ENCODE assay signal across 10 cellular contexts in the genomic region with DNA sequence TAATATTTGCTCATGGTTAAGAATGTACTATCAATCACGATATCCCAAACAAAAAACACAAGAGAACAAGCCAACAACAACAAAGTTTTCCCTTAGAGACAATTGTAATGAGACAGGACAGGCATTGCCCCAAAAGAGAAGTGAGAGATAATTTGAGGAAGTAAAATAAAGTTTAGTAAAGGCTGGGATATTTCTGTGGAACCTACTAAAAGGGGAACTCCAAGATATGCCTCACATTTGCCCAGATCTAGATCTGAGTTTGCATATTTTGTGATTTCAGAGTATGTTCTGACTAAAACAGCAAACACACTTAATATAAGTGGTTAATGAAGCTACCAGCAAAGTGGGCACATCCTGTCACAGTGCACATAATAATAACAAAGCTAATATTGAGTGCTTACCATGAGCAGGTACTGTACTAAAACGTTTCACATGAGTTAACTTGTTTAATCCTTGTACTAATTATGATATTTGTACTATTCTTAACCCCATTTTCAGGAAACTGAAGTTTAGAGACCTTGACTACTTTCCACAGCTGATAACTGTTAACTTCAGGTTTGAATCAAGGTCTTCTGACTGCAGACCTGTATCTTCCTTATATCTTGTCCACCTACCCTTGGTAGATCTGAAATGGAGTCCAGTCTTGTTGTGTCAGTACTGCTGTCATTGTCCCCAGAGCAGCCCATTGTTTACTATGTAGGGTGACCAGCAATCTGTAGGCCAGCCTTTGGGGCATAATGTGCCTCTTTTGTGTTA.
DNase-seq lines count a peak whose midpoint lies in the region; ATAC-seq, FAIRE-seq and TF ChIP-seq lines count a peak whose summit lies in the region.
"Had no signal": no experiment of that assay in that cellular context is flagged by ENCODE, and none has a peak within 500 bp of the region (broad histone marks: within the 10 kb centered on the region; RNA-seq: fewer than 3 reads in every experiment).

No MANE protein-coding gene starts in this region.

- ATAC-seq in GM21423 (IDR thresholded peaks at IDR 0.05; ENCODE audit: unreplicated experiment) (peak; percentile 81), HG03521 (IDR thresholded peaks at IDR 0.05; ENCODE audit: unreplicated experiment) (peak; percentile 85)

- no peak overlapping the region for H3K4me3 ChIP-seq in fibroblast of mammary gland (ENCODE audit: control insufficient read depth, low read depth, low read length)
- H3K4me3 ChIP-seq: pancreas had no signal

- FAIRE-seq in HTR-8/SVneo (lab: Jason Lieb, UNC): no peak
- FAIRE-seq: G401.6, pancreas had no signal

- no peak for TF ChIP-seq CTCF in fibroblast of mammary gland (conservative IDR thresholded peaks at IDR 0.05; ENCODE audit: control insufficient read depth, insufficient read depth, low read depth, low read length)

- DNase-seq in GDM1 (lab: John Stamatoyannopoulos, UW) (peak; percentile 52), fibroblast of mammary gland (ENCODE audit: low read depth) (peak; percentile 20), NCI-H524 (lab: John Stamatoyannopoulos, UW) (no peak), SHP77 (lab: John Stamatoyannopoulos, UW) (no peak), NCI-H2171 (lab: John Stamatoyannopoulos, UW) (no peak), HTR-8/SVneo (ENCODE audit: insufficient read length, low spot score) (no peak)
- DNase-seq: pancreas had no signal

Comparison
In these comparisons a context has a peak if more than half of its experiments do, and no peak if none do; other contexts are left out.
1. DNase-seq: peak in GDM1 (single experiment) and fibroblast of mammary gland (single experiment); none in NCI-H524 (0 of 2), SHP77 (0 of 2), NCI-H2171 (single experiment) and HTR-8/SVneo (single experiment).